Comparison of ENCODE assay signal across 8 cellular contexts in genomic region chr19:12293771-12294307, GRCh38. TPM values are rescaled to one million over a fixed set of nuclear protein-coding genes. Genes with fewer than 3 reads are reported as not detected.
DNase-seq lines count a peak whose midpoint lies in the region; TF ChIP-seq lines count a peak whose summit lies in the region.

No MANE protein-coding gene starts in this region.

- H3K27ac ChIP-seq in hepatocyte (peak overlapping the region; percentile 98), rectal smooth muscle tissue (ENCODE audit: low read depth, low read length) (peak overlapping the region; percentile 95)

- intact Hi-C loops in CD14-positive monocyte (cut with micrococcal nuclease) = loop anchor here (2.0 to 10.0 kb wide), 3 partner anchors 38 to 131 kb away; partner anchors contain the start of genes ZNF136 (in 2 of the 2) and ZNF563 (in 2 of the 2)

- H3K36me3 ChIP-seq in hepatocyte (replicated peaks; ENCODE audit: insufficient read depth, low read depth) (no peaks in the 10 kb centered on the region), rectal smooth muscle tissue (ENCODE audit: control insufficient read depth, insufficient read depth, low read length) (peaks cover 2% of the 10 kb centered on the region)

- H3K4me2 ChIP-seq in hepatocyte = peak overlapping the region; percentile 75

- H3K4me3 ChIP-seq in astrocyte of the cerebellum (ENCODE audit: low read depth, low read length) = peak overlapping the region; percentile 97
- peak overlapping the region; percentile 54 for H3K4me3 ChIP-seq in hepatocyte
- H3K4me3 ChIP-seq in rectal smooth muscle tissue (ENCODE audit: low read length) = peak overlapping the region; percentile 91

- no peak for TF ChIP-seq CTCF in CD14-positive monocyte (IDR thresholded peaks at IDR 0.05)
- TF ChIP-seq CTCF in astrocyte of the cerebellum (IDR thresholded peaks at IDR 0.05; ENCODE audit: low read depth, low read length, missing control alignments) = no peak
- no peak for TF ChIP-seq CTCF in hepatocyte (IDR thresholded peaks at IDR 0.05; ENCODE audit: poor library complexity)

- no peaks in the 10 kb centered on the region for H3K27me3 ChIP-seq in hepatocyte
- no peaks in the 10 kb centered on the region for H3K27me3 ChIP-seq in rectal smooth muscle tissue (ENCODE audit: control insufficient read depth, insufficient read depth, low read length)

- TF ChIP-seq POLR2A in GM19099 (IDR thresholded peaks at IDR 0.05; ENCODE audit: extremely low read depth, insufficient read length, low read depth) = peak; percentile 70

- WGBS in hepatocyte (ENCODE audit: low lambda C conversion rate, missing lambda C conversion rate) = 2% methylated on average over 20 of the region's 20 CpGs

- peak; percentile 67 for DNase-seq in CD14-positive monocyte (ENCODE audit: low spot score)
- DNase-seq in HS-5 (ENCODE audit: low read depth) = peak; percentile 20
- DNase-seq in SW480 (ENCODE audit: low spot score) = peak; percentile 76
- DNase-seq in astrocyte of the cerebellum (ENCODE audit: low read depth) = no peak
- peak; percentile 94 for DNase-seq in hepatocyte (ENCODE audit: low spot score)
- no peak for DNase-seq in NCI-H446 treated with DMSO at 0.1 percent for 48 hours (lab: John Stamatoyannopoulos, UW)

- H3K9me2 ChIP-seq in hepatocyte (replicated peaks; ENCODE audit: insufficient read depth) = no peaks in the 10 kb centered on the region

- H3K79me2 ChIP-seq in hepatocyte = peaks cover 51% of the 10 kb centered on the region

- peaks cover 11% of the 10 kb centered on the region for H4K20me1 ChIP-seq in hepatocyte (ENCODE audit: insufficient read depth, poor library complexity, severe bottlenecking)

- peak overlapping the region; percentile 96 to 100 (median 98) for H3K27ac Mint-ChIP-seq in CD14-positive monocyte

- H3K4me3 Mint-ChIP-seq in CD14-positive monocyte = peak overlapping the region; percentile 100

- no peaks in the 10 kb centered on the region for H3K9me3 ChIP-seq in hepatocyte (ENCODE audit: low read depth)

- H3K4me1 Mint-ChIP-seq in CD14-positive monocyte = peaks cover 40% of the 10 kb centered on the region

- peaks cover 3 to 19% (median 15%) of the 10 kb centered on the region in 7 donors for H3K9me3 Mint-ChIP-seq in CD14-positive monocyte

- in situ Hi-C loops in astrocyte of the cerebellum (cut with HindIII; ENCODE audit: low sequenced_read_pairs) = no loop called here

- peaks cover 19 to 34% of the 10 kb centered on the region in 2 donors for H3K36me3 Mint-ChIP-seq in CD14-positive monocyte

- H2AFZ ChIP-seq in hepatocyte = peak overlapping the region; percentile 60

- peak overlapping the region; percentile 88 for H3K9ac ChIP-seq in rectal smooth muscle tissue (ENCODE audit: low read length)

- H3K27me3 Mint-ChIP-seq in CD14-positive monocyte (ENCODE audit: low read depth in 3 of 3) = peaks cover 0 to 8% (median 4%) of the 10 kb centered on the region in 3 donors

- H3K4me1 ChIP-seq in hepatocyte (ENCODE audit: insufficient read depth) = peaks cover 6% of the 10 kb centered on the region
- H3K4me1 ChIP-seq in rectal smooth muscle tissue (ENCODE audit: control insufficient read depth, insufficient read depth, low read length) = peaks cover 10% of the 10 kb centered on the region

RNA-seq across cellular contexts. Expression of gene ZNF44, which starts 0.8 kb away (rescaled TPM):
- polyA plus RNA-seq in CD14-positive monocyte (1 to 10 TPM; 6.7 to 9.7 TPM), hepatocyte (9.9 and 10.0 TPM in 2 replicates)
- 10.9 and 11.7 TPM in 2 replicates for total RNA-seq in hepatocyte

RNA-seq across cellular contexts. Expression of gene ZNF563, which starts 39.6 kb away (rescaled TPM):
- polyA plus RNA-seq in CD14-positive monocyte = under 1 TPM; 0.09 to 0.99 TPM
- 4.0 and 5.7 TPM in 2 replicates for total RNA-seq in hepatocyte
- polyA plus RNA-seq in hepatocyte = 6.8 and 9.7 TPM in 2 replicates

Comparison
In these comparisons a context has a peak if more than half of its experiments do, and no peak if none do; other contexts are left out.
1. DNase-seq: peak in CD14-positive monocyte (single experiment), HS-5 (single experiment), SW480 (single experiment) and hepatocyte (single experiment); none in astrocyte of the cerebellum (single experiment) and NCI-H446 treated with DMSO at 0.1 percent for 48 hours (single experiment).
2. Peak in every context shown above with its lines, with median percentiles within 50 percentile points of each other: H3K4me3 ChIP-seq.